In genomic region chr11:17411418-17411817, GRCh38 we compare ENCODE assay signal across 25 cellular contexts. TPM values are rescaled to one million over a fixed set of nuclear protein-coding genes. Genes with fewer than 3 reads are reported as not detected.
DNase-seq lines count a peak whose midpoint lies in the region; ATAC-seq and TF ChIP-seq lines count a peak whose summit lies in the region.
"Had no signal": no experiment of that assay in that cellular context is flagged by ENCODE, and none has a peak within 500 bp of the region (broad histone marks: within the 10 kb centered on the region; RNA-seq: fewer than 3 reads in every experiment).

No MANE protein-coding gene starts in this region.

- no peak for TF ChIP-seq CTCF in C4-2B (conservative IDR thresholded peaks at IDR 0.05)
- TF ChIP-seq CTCF in mucosa of descending colon (IDR thresholded peaks at IDR 0.05): no peak
- TF ChIP-seq CTCF in foreskin fibroblast (IDR thresholded peaks at IDR 0.05; ENCODE audit: low read depth, low read length): no peak
- TF ChIP-seq CTCF in H9 (conservative IDR thresholded peaks at IDR 0.05): no peak

- H2BK20ac ChIP-seq in H9 (ENCODE audit: low read depth, low read length, poor library complexity, severe bottlenecking): no peak overlapping the region

- no peak overlapping the region for H3K23ac ChIP-seq in H9 (ENCODE audit: insufficient read length, low read depth, low read length)

- H4K91ac ChIP-seq in H9 (ENCODE audit: insufficient read length, low read depth, low read length): no peak overlapping the region

- H4K5ac ChIP-seq in H9 (ENCODE audit: insufficient read length, low read depth, low read length): no peak overlapping the region

- H3K27me3 ChIP-seq in H9 (ENCODE audit: insufficient read depth, low read length): no peaks in the 10 kb centered on the region
- H3K27me3 ChIP-seq: SJCRH30 had no signal

- no peak overlapping the region for H3K4me3 ChIP-seq in mucosa of descending colon
- H3K4me3 ChIP-seq in foreskin fibroblast (ENCODE audit: low read depth in 1 of 2, low read length in 2 of 2): no peak overlapping the region
- H3K4me3 ChIP-seq: SJCRH30 had no signal

- ATAC-seq in mucosa of descending colon: peak; percentile 2
- ATAC-seq: PC-3, Right ventricle myocardium inferior, SK-N-SH treated with all-trans-retinoic acid at 6 μM for 48 hours had no signal

- no peak overlapping the region for H3K18ac ChIP-seq in H9 (ENCODE audit: insufficient read length, low read depth, low read length)

- peaks cover 0 to 6% of the 10 kb centered on the region in 2 experiments; a peak in 2 of 5 replicates for H3K9me3 Mint-ChIP-seq in H9

- H3K27me3 Mint-ChIP-seq in H9 (ENCODE audit: low read depth): peaks cover 50% of the 10 kb centered on the region
- H3K27me3 Mint-ChIP-seq: CD4-positive, CD25-positive, alpha-beta regulatory T cell had no signal

- H3K27ac Mint-ChIP-seq in H9: no peak overlapping the region
- H3K27ac Mint-ChIP-seq: B cell had no signal

- no peaks in the 10 kb centered on the region for H3K79me1 ChIP-seq in H9 (ENCODE audit: insufficient read depth, low read depth, low read length, poor library complexity, severe bottlenecking)

- H3K4me1 Mint-ChIP-seq in H9: peaks cover 11 to 16% of the 10 kb centered on the region in 2 experiments
- H3K4me1 Mint-ChIP-seq: B cell had no signal

- H3K56ac ChIP-seq in H9 (ENCODE audit: insufficient read length, low read depth, low read length): no peak overlapping the region

- no peak overlapping the region for H3K4ac ChIP-seq in H9 (ENCODE audit: low read depth, low read length)

- DNase-seq in mucosa of descending colon: no peak
- no peak for DNase-seq in foreskin fibroblast
- no peak for DNase-seq in T1000 (lab: John Stamatoyannopoulos, UW)
- DNase-seq in H9: no peak
- no peak for DNase-seq in NCI-H510A treated with DMSO at 0.1 percent for 48 hours (lab: John Stamatoyannopoulos, UW)
- DNase-seq: CD4-positive, CD25-positive, alpha-beta regulatory T cell; GOT3; HCEC 1CT; KG1; MM.1S; NCI-H1048; NCI-H1694; NCI-H2227 treated with DMSO at 0.1 percent for 48 hours; NCI-H510A; NCI-H82; NK-92 treated with Interleukin-12 subunit alpha and Interleukin-12 subunit beta, amount 100 ng/mL, for 24 hours; PC-3; SJCRH30 had no signal

- WGBS in H9 (ENCODE audit: extremely low coverage, insufficient read length, low lambda C conversion rate): no CpG with 5 or more reads among the region's 6 CpGs

- H2BK12ac ChIP-seq in H9 (ENCODE audit: insufficient read length, low read depth, low read length): no peak overlapping the region

- no peak overlapping the region for H3K9ac ChIP-seq in H9 (ENCODE audit: extremely low read depth, insufficient read length, low read length)

- H3K23me2 ChIP-seq in H9 (ENCODE audit: insufficient read length, low read depth, low read length, poor library complexity, severe bottlenecking): no peaks in the 10 kb centered on the region

- H4K20me1 ChIP-seq in H9 (ENCODE audit: control insufficient read depth, insufficient read depth, insufficient read length): no peaks in the 10 kb centered on the region

- no peak overlapping the region for H2AK5ac ChIP-seq in H9 (ENCODE audit: insufficient read length, low read length)

- no peak overlapping the region for H2BK5ac ChIP-seq in H9 (ENCODE audit: insufficient read length, low read length)

- intact Hi-C loops in mucosa of descending colon (cut with DNase I, micrococcal nuclease): no loop called here

- H3K27ac ChIP-seq in C4-2B: peak overlapping the region; percentile 58
- peak overlapping the region; percentile 39 for H3K27ac ChIP-seq in KOPT-K1 (ENCODE audit: low read depth, low read length, poor library complexity, severe bottlenecking)
- no peak overlapping the region for H3K27ac ChIP-seq in H9 (ENCODE audit: insufficient read length, low read depth, low read length)
- H3K27ac ChIP-seq: SJCRH30 had no signal

- H3K4me1 ChIP-seq in mucosa of descending colon (ENCODE audit: low read depth) (peaks cover 6% of the 10 kb centered on the region), H9 (ENCODE audit: insufficient read depth, low read length) (no peaks in the 10 kb centered on the region)
- H3K4me1 ChIP-seq: SJCRH30 had no signal

- H4K8ac ChIP-seq in H9 (replicated peaks; ENCODE audit: insufficient read length, low read depth, low read length): no peak overlapping the region

- H3K36me3 Mint-ChIP-seq in H9 (ENCODE audit: insufficient read depth in 1 of 3, low read depth in 3 of 3): no peaks in the 10 kb centered on the region

- H3K79me2 ChIP-seq in H9 (ENCODE audit: insufficient read depth, low read length): no peaks in the 10 kb centered on the region

- H2AFZ ChIP-seq in H9 (ENCODE audit: low read length): no peak overlapping the region

- H3K9me3 ChIP-seq in KOPT-K1 (ENCODE audit: insufficient read depth, low read length, poor library complexity, severe bottlenecking): no peaks in the 10 kb centered on the region
- H3K9me3 ChIP-seq in mucosa of descending colon: no peaks in the 10 kb centered on the region
- no peaks in the 10 kb centered on the region for H3K9me3 ChIP-seq in H9 (ENCODE audit: control insufficient read depth, low read depth, low read length)
- H3K9me3 ChIP-seq: SJCRH30 had no signal

- no peak overlapping the region for H2BK15ac ChIP-seq in H9 (ENCODE audit: low read depth, low read length)

- H2BK120ac ChIP-seq in H9 (ENCODE audit: low read depth, low read length, poor library complexity, severe bottlenecking): no peak overlapping the region

- H3K4me3 Mint-ChIP-seq in H9: no peak overlapping the region
- H3K4me3 Mint-ChIP-seq: B cell; CD4-positive, CD25-positive, alpha-beta regulatory T cell had no signal

- H3K14ac ChIP-seq in H9 (ENCODE audit: insufficient read depth, low read length): no peak overlapping the region

- no peaks in the 10 kb centered on the region for H3K36me3 ChIP-seq in KOPT-K1 (ENCODE audit: insufficient read depth, low read length)
- no peaks in the 10 kb centered on the region for H3K36me3 ChIP-seq in mucosa of descending colon (ENCODE audit: low read depth)
- H3K36me3 ChIP-seq: SJCRH30 had no signal

- H3T11ph ChIP-seq in H9 (ENCODE audit: low read length): no peak overlapping the region

- H3K4me2 ChIP-seq in H9 (ENCODE audit: insufficient read depth, insufficient read length, low read length): no peak overlapping the region

RNA-seq across cellular contexts. Expression of gene KCNJ11, which starts 23.0 kb away (rescaled TPM):
- total RNA-seq in mucosa of descending colon: 1 to 10 TPM; 1.2 to 3.9 (median 1.6) TPM
- 2.3 and 2.9 TPM in 2 replicates for total RNA-seq in H9 (2021)
- total RNA-seq: CD4-positive, CD25-positive, alpha-beta regulatory T cell; Daoy; RPMI7951 had no signal

RNA-seq across cellular contexts. Expression of gene NCR3LG1, which starts 59.8 kb away (rescaled TPM):
- total RNA-seq in mucosa of descending colon: 10 to 100 TPM in 2 of 3 donors, 1 to 10 TPM in 1; 6.0 to 16.7 (median 10.7) TPM
- total RNA-seq in H9 (2021): 0.94 and 1.4 TPM in 2 replicates
